In the genomic region with DNA sequence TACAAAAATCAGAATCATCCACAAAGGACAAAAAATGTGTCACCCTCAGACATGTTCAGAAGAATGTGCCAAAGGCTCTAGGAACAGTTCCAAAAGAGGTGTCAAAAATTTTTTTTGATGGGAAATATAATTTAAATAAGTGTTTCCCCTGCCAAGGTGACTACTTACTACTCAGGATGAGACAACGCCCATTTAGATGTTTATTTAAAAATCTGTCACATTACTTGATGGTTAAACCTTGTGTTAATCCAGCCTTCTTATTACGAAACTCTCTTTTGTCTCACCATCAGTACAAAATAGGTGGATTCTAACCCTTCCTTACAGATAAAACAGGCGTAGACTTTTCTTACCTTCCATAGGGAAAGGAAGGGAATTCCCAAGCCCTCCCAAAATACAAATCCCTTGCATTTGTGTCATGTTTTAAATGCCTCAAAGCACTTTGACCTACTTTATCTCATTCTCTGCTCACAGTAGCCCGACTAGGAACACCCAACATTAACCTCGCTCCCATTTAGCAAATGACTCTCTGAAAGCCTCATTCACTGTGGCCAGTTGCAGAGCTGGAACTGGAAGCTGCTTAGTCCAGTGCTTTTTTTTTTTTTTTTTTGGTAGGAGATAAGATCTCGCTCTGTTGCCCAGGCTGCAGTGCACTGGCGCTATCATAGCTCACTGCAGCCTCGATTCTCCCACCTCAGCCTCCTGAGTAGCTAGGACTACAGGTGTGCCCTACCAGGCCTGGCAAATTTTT, we compare ENCODE assay signal across 10 cellular contexts. TPM values are rescaled to one million over a fixed set of nuclear protein-coding genes. Genes with fewer than 3 reads are reported as not detected.
DNase-seq lines count a peak whose midpoint lies in the region; ATAC-seq, FAIRE-seq and TF ChIP-seq lines count a peak whose summit lies in the region.
"Had no signal": no experiment of that assay in that cellular context is flagged by ENCODE, and none has a peak within 500 bp of the region (broad histone marks: within the 10 kb centered on the region; RNA-seq: fewer than 3 reads in every experiment).

No MANE protein-coding gene starts in this region.

- intact Hi-C loops in CD4-positive, alpha-beta memory T cell (cut with micrococcal nuclease) = no loop called here
- intact Hi-C loops in naive thymus-derived CD4-positive, alpha-beta T cell (cut with micrococcal nuclease) = no loop called here

- H3K9me3 Mint-ChIP-seq in CD4-positive, alpha-beta memory T cell = no peaks in the 10 kb centered on the region
- H3K9me3 Mint-ChIP-seq in naive thymus-derived CD4-positive, alpha-beta T cell = no peaks in the 10 kb centered on the region

- H3K36me3 ChIP-seq in CD4-positive, alpha-beta memory T cell (ENCODE audit: insufficient read depth, low read length) = no peaks in the 10 kb centered on the region
- H3K36me3 ChIP-seq in mucosa of stomach (ENCODE audit: control insufficient read depth, insufficient read depth, low read length) = no peaks in the 10 kb centered on the region
- H3K36me3 ChIP-seq in naive thymus-derived CD4-positive, alpha-beta T cell (ENCODE audit: control insufficient read depth in 2 of 3, insufficient read depth in 3 of 3, low read length in 3 of 3) = no peaks in the 10 kb centered on the region

- no peaks in the 10 kb centered on the region for H3K9me3 ChIP-seq in CD4-positive, alpha-beta memory T cell (ENCODE audit: control insufficient read depth in 1 of 2, low read length in 2 of 2)
- H3K9me3 ChIP-seq in mucosa of stomach (ENCODE audit: control insufficient read depth, low read length) = no peaks in the 10 kb centered on the region
- H3K9me3 ChIP-seq in naive thymus-derived CD4-positive, alpha-beta T cell (ENCODE audit: control insufficient read depth in 2 of 3, low read length in 3 of 3) = no peaks in the 10 kb centered on the region

- FAIRE-seq in RCC 7860 (lab: Jason Lieb, UNC) = no peak

- peaks cover 14% of the 10 kb centered on the region for H3K4me1 ChIP-seq in CD4-positive, alpha-beta memory T cell (ENCODE audit: insufficient read depth, low read length)
- H3K4me1 ChIP-seq in mucosa of stomach (ENCODE audit: control insufficient read depth, insufficient read depth, low read length) = peaks cover 71% of the 10 kb centered on the region
- H3K4me1 ChIP-seq in naive thymus-derived CD4-positive, alpha-beta T cell (ENCODE audit: control insufficient read depth in 2 of 2, insufficient read depth in 2 of 2, low read length in 2 of 2) = peaks cover 0 to 4% of the 10 kb centered on the region in 2 donors

- peak overlapping the region; percentile 30 for H3K9ac ChIP-seq in mucosa of stomach (ENCODE audit: low read length)

- H3K4me3 Mint-ChIP-seq in CD4-positive, alpha-beta memory T cell = no peak overlapping the region
- H3K4me3 Mint-ChIP-seq in naive thymus-derived CD4-positive, alpha-beta T cell = no peak overlapping the region

- H3K36me3 Mint-ChIP-seq in CD4-positive, alpha-beta memory T cell = no peaks in the 10 kb centered on the region
- peaks cover 0 to 2% (median 0%) of the 10 kb centered on the region in 5 donors for H3K36me3 Mint-ChIP-seq in naive thymus-derived CD4-positive, alpha-beta T cell

- H3K27me3 ChIP-seq in CD4-positive, alpha-beta memory T cell (ENCODE audit: insufficient read depth, low read length) = no peaks in the 10 kb centered on the region
- no peaks in the 10 kb centered on the region for H3K27me3 ChIP-seq in mucosa of stomach (ENCODE audit: control insufficient read depth, insufficient read depth, low read length)
- H3K27me3 ChIP-seq in naive thymus-derived CD4-positive, alpha-beta T cell (ENCODE audit: control insufficient read depth in 2 of 2, insufficient read depth in 2 of 2, low read length in 2 of 2) = no peaks in the 10 kb centered on the region

- CTCF ChIA-PET in CD4-positive, alpha-beta memory T cell (lab: Charles Lee; ENCODE audit: partially characterized antibody) = interaction anchor here (1.2 kb wide), 1 partner anchor 136 kb away, joined by 3 read pairs; no protein-coding TSS in a partner anchor
- CTCF ChIA-PET in naive thymus-derived CD4-positive, alpha-beta T cell (lab: Charles Lee) = interaction anchor here (0.6 kb wide), 2 partner anchors 66 to 1040 kb away, joined by 3 read pairs; no protein-coding TSS in a partner anchor

- H3K27me3 Mint-ChIP-seq in CD4-positive, alpha-beta memory T cell = no peaks in the 10 kb centered on the region
- H3K27me3 Mint-ChIP-seq in naive thymus-derived CD4-positive, alpha-beta T cell = peaks cover 0 to 20% (median 0%) of the 10 kb centered on the region in 5 donors

- H3K4me1 Mint-ChIP-seq in CD4-positive, alpha-beta memory T cell = peaks cover 3 to 20% (median 11%) of the 10 kb centered on the region in 4 donors
- H3K4me1 Mint-ChIP-seq in naive thymus-derived CD4-positive, alpha-beta T cell = peaks cover 0 to 9% (median 4%) of the 10 kb centered on the region in 7 donors

- peak overlapping the region in 4 of 7 donors; percentile 5 to 48 (median 16) for H3K27ac Mint-ChIP-seq in CD4-positive, alpha-beta memory T cell
- H3K27ac Mint-ChIP-seq in naive thymus-derived CD4-positive, alpha-beta T cell = peak overlapping the region in 1 of 9 donors; percentile 11

- no peak for ATAC-seq in GM19023 (IDR thresholded peaks at IDR 0.05; ENCODE audit: unreplicated experiment)
- ATAC-seq in naive thymus-derived CD4-positive, alpha-beta T cell = no peak

- no peak overlapping the region for H3K4me3 ChIP-seq in CD4-positive, alpha-beta memory T cell (ENCODE audit: low read length in 2 of 2)
- no peak overlapping the region for H3K4me3 ChIP-seq in mucosa of stomach (ENCODE audit: low read length)
- H3K4me3 ChIP-seq in naive thymus-derived CD4-positive, alpha-beta T cell (ENCODE audit: low read length) = no peak overlapping the region

- H3K27ac ChIP-seq in CD4-positive, alpha-beta memory T cell (ENCODE audit: low read depth, low read length) = no peak overlapping the region
- H3K27ac ChIP-seq in epithelial cell of prostate = peak overlapping the region; percentile 50
- H3K27ac ChIP-seq in naive thymus-derived CD4-positive, alpha-beta T cell (ENCODE audit: low read depth, low read length) = no peak overlapping the region

- DNase-seq in CD4-positive, alpha-beta memory T cell = no peak
- DNase-seq in RCC 7860 (ENCODE audit: low spot score) (peak; percentile 20), epithelial cell of prostate (ENCODE audit: low read depth, low spot score) (no peak), erythroblast (lab: John Stamatoyannopoulos, UW) (no peak), T-helper 2 cell (no peak)
- DNase-seq in naive thymus-derived CD4-positive, alpha-beta T cell = no peak
- DNase-seq: hippocampal formation, occipital lobe had no signal

- POLR2A ChIA-PET in CD4-positive, alpha-beta memory T cell (lab: Charles Lee; ENCODE audit: partially characterized antibody) = interaction anchor here (1.1 kb wide), 1 partner anchor 98 kb away, joined by 3 read pairs; no protein-coding TSS in a partner anchor
- POLR2A ChIA-PET in naive thymus-derived CD4-positive, alpha-beta T cell (lab: Charles Lee) = no interaction called here

- TF ChIP-seq POLR2A in erythroblast (IDR thresholded peaks at IDR 0.05; ENCODE audit: low read length) = no peak

RNA-seq across cellular contexts. Expression of a gene that starts 5.8 kb away (rescaled TPM):
- 100 to 1,000 TPM; 102 to 107 TPM for total RNA-seq in CD4-positive, alpha-beta memory T cell
- polyA plus RNA-seq in CD4-positive, alpha-beta memory T cell = 10 to 100 TPM; 47.9 to 54.8 TPM
- total RNA-seq in naive thymus-derived CD4-positive, alpha-beta T cell = 100 to 1,000 TPM in 1 of 5 experiments, 10 to 100 TPM in 4; 74.1 to 102 (median 78.7) TPM
- 10 to 100 TPM; 29.8 to 30.2 TPM for polyA plus RNA-seq in naive thymus-derived CD4-positive, alpha-beta T cell
